Comparison of ENCODE assay signal across 23 cellular contexts in genomic region chr4:85573270-85573669, GRCh38.
DNase-seq lines count a peak whose midpoint lies in the region; ATAC-seq, FAIRE-seq and TF ChIP-seq lines count a peak whose summit lies in the region.
"Had no signal": no experiment of that assay in that cellular context is flagged by ENCODE, and none has a peak within 500 bp of the region (broad histone marks: within the 10 kb centered on the region; RNA-seq: fewer than 3 reads in every experiment).

No MANE protein-coding gene starts in this region.

- BruUV-seq in K562 (replicated peaks; lab: Mats Ljungman, UMichigan) = no TSS peak

- H3K9me1 ChIP-seq in K562 (ENCODE audit: control insufficient read depth, insufficient read depth, low read length) = no peaks in the 10 kb centered on the region

- no peak overlapping the region for H3K9ac ChIP-seq in K562 (ENCODE audit: insufficient read depth in 1 of 2, low read depth in 2 of 2, low read length in 2 of 2)
- H3K9ac ChIP-seq: BLaER1, KMS-11, SK-N-SH had no signal

- FAIRE-seq in H54 (lab: Jason Lieb, UNC) (peak; percentile 15), K562 (lab: Jason Lieb, UNC) (peak; percentile 11)
- FAIRE-seq: GM12891, HTR-8/SVneo had no signal

- POLR2A ChIA-PET in K562 (lab: Yijun Ruan, JAX) = no interaction called here

- intact Hi-C loops in K562 (cut with micrococcal nuclease) (no loop called here), breast epithelium (cut with DNase I; ENCODE audit: low total_unique reads) (no loop called here)

- no peak for TF ChIP-seq CTCF in K562 (IDR thresholded peaks at IDR 0.05 in 2 of 3, conservative IDR thresholded peaks at IDR 0.05 in 1 of 3; ENCODE audit: insufficient read depth in 2 of 3, low read depth in 1 of 3, low read length in 3 of 3)
- no peak for TF ChIP-seq CTCF in breast epithelium (IDR thresholded peaks at IDR 0.05)

- no peak for ATAC-seq in K562
- ATAC-seq: HCT116 had no signal

- no peak overlapping the region; the same call in 1 of the 2 replicates for H2AFZ ChIP-seq in K562 (ENCODE audit: low read depth, low read length)

- no peak for TF ChIP-seq EP300 in K562 (IDR thresholded peaks at IDR 0.05; ENCODE audit: low read length)

- no peaks in the 10 kb centered on the region for H3K27me3 ChIP-seq in K562 (ENCODE audit: control insufficient read depth in 2 of 2, insufficient read depth in 2 of 2, low read length in 2 of 2)
- H3K27me3 ChIP-seq in breast epithelium = no peaks in the 10 kb centered on the region
- H3K27me3 ChIP-seq: BLaER1 had no signal

- in situ Hi-C loops in K562 (cut with MboI) = loop anchor here (10.0 kb wide), 1 partner anchor 152 kb away; no protein-coding TSS in a partner anchor

- H3K4me1 ChIP-seq in K562 (replicated peaks in 1 of 2; ENCODE audit: control insufficient read depth in 2 of 2, insufficient read depth in 2 of 2, low read length in 2 of 2) = no peaks in the 10 kb centered on the region; a peak in 2 of 5 replicates
- no peaks in the 10 kb centered on the region for H3K4me1 ChIP-seq in breast epithelium

- 75% methylated on average over 1 of the region's 1 CpG for WGBS in K562 (ENCODE audit: insufficient coverage, low coverage, missing lambda C conversion rate)

- no peaks in the 10 kb centered on the region for H4K20me1 ChIP-seq in K562 (replicated peaks; ENCODE audit: control insufficient read depth, insufficient read depth, low read length)
- H4K20me1 ChIP-seq: BLaER1 had no signal

- peaks cover 17% of the 10 kb centered on the region for H3K79me2 ChIP-seq in K562 (ENCODE audit: control insufficient read depth, insufficient read depth, low read length)

- CTCF ChIA-PET in K562 (lab: Yijun Ruan, JAX; ENCODE audit: low intra/inter-chr PET ratio) = no interaction called here

- H3K4me3 ChIP-seq in K562 (no peak overlapping the region), breast epithelium (no peak overlapping the region)
- H3K4me3 ChIP-seq: BLaER1 had no signal

- no peak for TF ChIP-seq RAD21 in K562 (CRISPR knock-in tag; conservative IDR thresholded peaks at IDR 0.05 in 1 of 2, IDR thresholded peaks at IDR 0.05 in 1 of 2)

- H3K27ac ChIP-seq in K562 (ENCODE audit: extremely low read depth, low read depth, low read length) (no peak overlapping the region), breast epithelium (no peak overlapping the region)
- H3K27ac ChIP-seq: BLaER1, KMS-11 had no signal

- no peak for TF ChIP-seq POLR2A in H54 (IDR thresholded peaks at IDR 0.05; ENCODE audit: low read depth, low read length)
- no peak for TF ChIP-seq POLR2A in K562 (conservative IDR thresholded peaks at IDR 0.05)
- no peak for TF ChIP-seq POLR2A in breast epithelium (IDR thresholded peaks at IDR 0.05)

- no peaks in the 10 kb centered on the region for H3K36me3 ChIP-seq in K562 (ENCODE audit: control insufficient read depth, insufficient read depth, low read length)
- H3K36me3 ChIP-seq in breast epithelium = no peaks in the 10 kb centered on the region
- H3K36me3 ChIP-seq: BLaER1 had no signal

- DNase-seq in EH (ENCODE audit: low read depth) (peak; percentile 44), H54 (ENCODE audit: insufficient read length, low spot score) (no peak), K562 (ENCODE audit: extremely low read depth in 1 of 4, low spot score in 3 of 4) (no peak), kidney tubule cell (ENCODE audit: low spot score) (peak; percentile 13), breast epithelium (ENCODE audit: low spot score in 2 of 2) (no peak), mucosa of gallbladder (ENCODE audit: low spot score) (no peak)
- no peak for DNase-seq in activated CD8-positive, alpha-beta memory T cell treated with anti-CD3 and anti-CD28 coated beads for 24 hours
- DNase-seq: CD4-positive, alpha-beta T cell; COR-L47; DMS79; GOT3; NCI-H1417; NCI-H1694 treated with DMSO at 0.1 percent for 48 hours; NCI-H2081 treated with DMSO at 0.1 percent for 48 hours; NCI-H446; NCI-H526; SHP77 treated with DMSO at 0.1 percent for 48 hours; SK-N-SH had no signal

- no peak overlapping the region for H3K4me2 ChIP-seq in K562 (ENCODE audit: insufficient read depth, low read length)
- H3K4me2 ChIP-seq: BLaER1, KMS-11, SK-N-SH had no signal

- no peaks in the 10 kb centered on the region for H3K9me3 ChIP-seq in K562 (replicated peaks; ENCODE audit: control insufficient read depth, insufficient read depth, low read depth, low read length)
- H3K9me3 ChIP-seq in breast epithelium = no peaks in the 10 kb centered on the region
- H3K9me3 ChIP-seq: BLaER1, SK-N-SH had no signal

TF ChIP-seq in K562, 482 proteins besides CTCF, POLR2A, EP300 and RAD21 (continues in another document):
- TF ChIP-seq E2F8 (IDR thresholded peaks at IDR 0.05; ENCODE audit: low read depth, partially characterized antibody) = no peak
- no peak for TF ChIP-seq KLF6 (CRISPR knock-in tag; IDR thresholded peaks at IDR 0.05; ENCODE audit: borderline replicate concordance)
- no peak for TF ChIP-seq NFXL1 (CRISPR knock-in tag; IDR thresholded peaks at IDR 0.05)
- TF ChIP-seq ARNT (IDR thresholded peaks at IDR 0.05) = no peak
- TF ChIP-seq TCFL5 (CRISPR knock-in tag; conservative IDR thresholded peaks at IDR 0.05) = no peak
- TF ChIP-seq SRSF9 (IDR thresholded peaks at IDR 0.05; ENCODE audit: borderline replicate concordance, low read depth, low read length) = no peak
- no peak for TF ChIP-seq MAFK (IDR thresholded peaks at IDR 0.05; ENCODE audit: low read length)
- TF ChIP-seq CTCFL (IDR thresholded peaks at IDR 0.05; ENCODE audit: borderline replicate concordance, insufficient read depth, low read depth, low read length, poor library complexity, severe bottlenecking) = no peak
- TF ChIP-seq SRF (CRISPR knock-in tag; IDR thresholded peaks at IDR 0.05) = no peak
- TF ChIP-seq PHF21A (IDR thresholded peaks at IDR 0.05; ENCODE audit: borderline replicate concordance, low read depth) = no peak
- no peak for TF ChIP-seq RNF219 (CRISPR knock-in tag; IDR thresholded peaks at IDR 0.05)
- no peak for TF ChIP-seq HMGXB4 (CRISPR knock-in tag; IDR thresholded peaks at IDR 0.05)
- TF ChIP-seq BCOR (IDR thresholded peaks at IDR 0.05) = no peak

Comparison
In these comparisons a context has a peak if more than half of its experiments do, and no peak if none do; other contexts are left out.
1. DNase-seq: peak in EH (single experiment) and kidney tubule cell (single experiment); none in H54 (single experiment), K562 (0 of 4), activated CD8-positive, alpha-beta memory T cell treated with anti-CD3 and anti-CD28 coated beads for 24 hours (single experiment), breast epithelium (0 of 2) and mucosa of gallbladder (single experiment).